Comparison of ENCODE assay signal across 33 cellular contexts in genomic region chr7:102830206-102830605, GRCh38.
A peak's percentile ranks its signal among the peaks of the same experiment; 100 is the strongest.
DNase-seq lines count a peak whose midpoint lies in the region; ATAC-seq, FAIRE-seq and TF ChIP-seq lines count a peak whose summit lies in the region.
"Had no signal": no experiment of that assay in that cellular context is flagged by ENCODE, and none has a peak within 500 bp of the region (broad histone marks: within the 10 kb centered on the region; RNA-seq: fewer than 3 reads in every experiment).

No MANE protein-coding gene starts in this region.

- no peaks in the 10 kb centered on the region for H3K27me3 ChIP-seq in K562 (ENCODE audit: control insufficient read depth in 2 of 2, insufficient read depth in 2 of 2, low read length in 2 of 2)
- H3K27me3 ChIP-seq in CD8-positive, alpha-beta T cell (ENCODE audit: insufficient read depth, low read length) = no peaks in the 10 kb centered on the region
- H3K27me3 ChIP-seq: heart right ventricle, transverse colon had no signal

- no peak for TF ChIP-seq EP300 in K562 (IDR thresholded peaks at IDR 0.05; ENCODE audit: low read length)

- H3K27me3 Mint-ChIP-seq in CD8-positive, alpha-beta T cell (ENCODE audit: low read depth) = no peaks in the 10 kb centered on the region
- H3K27me3 Mint-ChIP-seq: activated naive CD4-positive, alpha-beta T cell treated with anti-CD3 and anti-CD28 coated beads, Interleukin-2, amount 50 U/mL, for 24 hours; CD4-positive, alpha-beta memory T cell had no signal

- FAIRE-seq in K562 (lab: Jason Lieb, UNC) = peak; percentile 23
- FAIRE-seq: GM12892, RCC 7860 had no signal

- H3K9me3 Mint-ChIP-seq in CD8-positive, alpha-beta T cell = no peaks in the 10 kb centered on the region
- H3K9me3 Mint-ChIP-seq: activated naive CD4-positive, alpha-beta T cell treated with anti-CD3 and anti-CD28 coated beads, Interleukin-2, amount 50 U/mL, for 24 hours; H9; stimulated activated effector memory CD8-positive, alpha-beta T cell treated with anti-CD3 and anti-CD28 coated beads, Interleukin-12 subunit alpha, Interleukin-12 subunit beta, amount 100 ng/mL, for 72 hours had no signal

- no peak overlapping the region for H3K4me3 ChIP-seq in K562
- H3K4me3 ChIP-seq in fibroblast of villous mesenchyme (ENCODE audit: low read depth, low read length) = no peak overlapping the region
- H3K4me3 ChIP-seq in CD8-positive, alpha-beta T cell (ENCODE audit: low read depth, low read length) = no peak overlapping the region
- H3K4me3 ChIP-seq: heart right ventricle, lung, mucosa of descending colon, transverse colon had no signal

- H3K9me3 ChIP-seq in K562 (replicated peaks; ENCODE audit: control insufficient read depth, insufficient read depth, low read depth, low read length) = no peaks in the 10 kb centered on the region
- no peaks in the 10 kb centered on the region for H3K9me3 ChIP-seq in CD8-positive, alpha-beta T cell (ENCODE audit: low read length)
- H3K9me3 ChIP-seq: mucosa of descending colon, transverse colon had no signal

- no TSS peak for BruUV-seq in K562 (replicated peaks; lab: Mats Ljungman, UMichigan)

- no peaks in the 10 kb centered on the region for H3K4me1 Mint-ChIP-seq in CD8-positive, alpha-beta T cell (ENCODE audit: low read depth)
- H3K4me1 Mint-ChIP-seq: stimulated activated effector memory CD8-positive, alpha-beta T cell treated with anti-CD3 and anti-CD28 coated beads, Interleukin-12 subunit alpha, Interleukin-12 subunit beta, amount 100 ng/mL, for 72 hours had no signal

- 78% methylated on average over 2 of the region's 2 CpGs for WGBS in K562 (ENCODE audit: insufficient coverage, low coverage, missing lambda C conversion rate)

- H2AFZ ChIP-seq in K562 (ENCODE audit: low read depth, low read length) = no peak overlapping the region

- H3K27ac ChIP-seq in K562 (ENCODE audit: extremely low read depth, low read depth, low read length) = no peak overlapping the region
- H3K27ac ChIP-seq in CD8-positive, alpha-beta T cell (ENCODE audit: low read depth, low read length) = no peak overlapping the region
- H3K27ac ChIP-seq: 22Rv1, heart right ventricle, transverse colon, VCaP had no signal

- TF ChIP-seq CTCF in K562 (IDR thresholded peaks at IDR 0.05 in 2 of 3, conservative IDR thresholded peaks at IDR 0.05 in 1 of 3; ENCODE audit: insufficient read depth in 2 of 3, low read depth in 1 of 3, low read length in 3 of 3) = no peak
- no peak for TF ChIP-seq CTCF in fibroblast of villous mesenchyme (IDR thresholded peaks at IDR 0.05; ENCODE audit: insufficient read depth, low read depth, low read length)
- no peak for TF ChIP-seq CTCF in CD8-positive, alpha-beta T cell (IDR thresholded peaks at IDR 0.05)

- no peak for TF ChIP-seq POLR2A in K562 (conservative IDR thresholded peaks at IDR 0.05)

- peak; percentile 53 for DNase-seq in DMS 273 (lab: John Stamatoyannopoulos, UW; ENCODE audit: unreplicated experiment)
- DNase-seq in DMS 273 treated with DMSO at 0.1 percent for 48 hours (lab: John Stamatoyannopoulos, UW) = no peak
- no peak for DNase-seq in K562 (ENCODE audit: extremely low read depth in 1 of 4, low spot score in 3 of 4)
- DNase-seq in fibroblast of villous mesenchyme (ENCODE audit: low read depth) = peak; percentile 97
- DNase-seq in mucosa of gallbladder (ENCODE audit: low spot score) = no peak
- no peak for DNase-seq in CD8-positive, alpha-beta T cell
- DNase-seq in COLO668 (lab: John Stamatoyannopoulos, UW; ENCODE audit: unreplicated experiment) = no peak
- DNase-seq: activated CD4-positive, alpha-beta T cell treated with anti-CD3 and anti-CD28 coated beads for 4 hours; activated CD8-positive, alpha-beta memory T cell treated with anti-CD3 and anti-CD28 coated beads for 24 hours; activated T-cell treated with anti-CD3 and anti-CD28 coated beads for 4 hours; AML-193; CD4-positive, alpha-beta memory T cell; foreskin melanocyte; H9; heart right ventricle; Karpas-422; mucosa of descending colon; NCI-H1417; NCI-H2081; NCI-H748 treated with DMSO at 0.1 percent for 48 hours; SIG-M5; stimulated activated CD4-positive, alpha-beta T cell treated with anti-CD3 and anti-CD28 coated beads, Interleukin-15, amount 100 ng/mL, for 24 hours; stimulated activated CD4-positive, alpha-beta T cell treated with anti-CD3 and anti-CD28 coated beads, Interleukin-4, amount 100 ng/mL, for 4 hours; T-helper 9 cell; transverse colon had no signal

- no peaks in the 10 kb centered on the region for H3K9me1 ChIP-seq in K562 (ENCODE audit: control insufficient read depth, insufficient read depth, low read length)

- CTCF ChIA-PET in K562 (lab: Yijun Ruan, JAX; ENCODE audit: low intra/inter-chr PET ratio) = no interaction called here
- CTCF ChIA-PET in CD8-positive, alpha-beta T cell (lab: Charles Lee) = no interaction called here

- POLR2A ChIA-PET in K562 (lab: Yijun Ruan, JAX) = no interaction called here
- POLR2A ChIA-PET in CD8-positive, alpha-beta T cell (lab: Charles Lee) = no interaction called here

- in situ Hi-C loops in K562 (cut with MboI) = no loop called here

- peaks cover 61% of the 10 kb centered on the region for H3K36me3 ChIP-seq in K562 (ENCODE audit: control insufficient read depth, insufficient read depth, low read length)
- H3K36me3 ChIP-seq in CD8-positive, alpha-beta T cell (ENCODE audit: insufficient read depth, low read length) = no peaks in the 10 kb centered on the region
- H3K36me3 ChIP-seq: transverse colon had no signal

- no peak for TF ChIP-seq RAD21 in K562 (CRISPR knock-in tag; conservative IDR thresholded peaks at IDR 0.05 in 1 of 2, IDR thresholded peaks at IDR 0.05 in 1 of 2)

- peaks cover 51% of the 10 kb centered on the region for H3K36me3 Mint-ChIP-seq in CD8-positive, alpha-beta T cell
- H3K36me3 Mint-ChIP-seq: stimulated activated effector memory CD8-positive, alpha-beta T cell treated with anti-CD3 and anti-CD28 coated beads, Interleukin-12 subunit alpha, Interleukin-12 subunit beta, amount 100 ng/mL, for 72 hours had no signal

- H3K4me3 Mint-ChIP-seq in CD8-positive, alpha-beta T cell = no peak overlapping the region
- H3K4me3 Mint-ChIP-seq: activated naive CD4-positive, alpha-beta T cell treated with anti-CD3 and anti-CD28 coated beads, Interleukin-2, amount 50 U/mL, for 24 hours; CD4-positive, alpha-beta memory T cell; H9; stimulated activated effector memory CD8-positive, alpha-beta T cell treated with anti-CD3 and anti-CD28 coated beads, Interleukin-12 subunit alpha, Interleukin-12 subunit beta, amount 100 ng/mL, for 72 hours had no signal

- no peaks in the 10 kb centered on the region for H4K20me1 ChIP-seq in K562 (replicated peaks; ENCODE audit: control insufficient read depth, insufficient read depth, low read length)

- no peak for ATAC-seq in K562
- no peak for ATAC-seq in HG03460 (IDR thresholded peaks at IDR 0.05; ENCODE audit: unreplicated experiment)
- ATAC-seq in CD8-positive, alpha-beta T cell = no peak
- ATAC-seq: heart right ventricle; mucosa of descending colon; stimulated activated effector memory CD8-positive, alpha-beta T cell treated with anti-CD3 and anti-CD28 coated beads, Interleukin-12 subunit alpha, Interleukin-12 subunit beta, amount 100 ng/mL, for 72 hours had no signal

- intact Hi-C loops in K562 (cut with micrococcal nuclease) = no loop called here
- intact Hi-C loops in CD8-positive, alpha-beta T cell (cut with DNase I, micrococcal nuclease) = no loop called here

- H3K79me2 ChIP-seq in K562 (ENCODE audit: control insufficient read depth, insufficient read depth, low read length) = no peaks in the 10 kb centered on the region

- no peak overlapping the region for H3K4me2 ChIP-seq in K562 (ENCODE audit: insufficient read depth, low read length)

- H3K4me1 ChIP-seq in K562 (replicated peaks in 1 of 2; ENCODE audit: control insufficient read depth in 2 of 2, insufficient read depth in 2 of 2, low read length in 2 of 2) = no peaks in the 10 kb centered on the region
- no peaks in the 10 kb centered on the region for H3K4me1 ChIP-seq in CD8-positive, alpha-beta T cell (ENCODE audit: insufficient read depth, low read length)

- H3K9ac ChIP-seq in K562 (ENCODE audit: insufficient read depth in 1 of 2, low read depth in 2 of 2, low read length in 2 of 2) = no peak overlapping the region

- no peak overlapping the region for H3K27ac Mint-ChIP-seq in CD8-positive, alpha-beta T cell
- H3K27ac Mint-ChIP-seq: activated naive CD4-positive, alpha-beta T cell treated with anti-CD3 and anti-CD28 coated beads, Interleukin-2, amount 50 U/mL, for 24 hours; CD4-positive, alpha-beta memory T cell; stimulated activated effector memory CD8-positive, alpha-beta T cell treated with anti-CD3 and anti-CD28 coated beads, Interleukin-12 subunit alpha, Interleukin-12 subunit beta, amount 100 ng/mL, for 72 hours had no signal

TF ChIP-seq in K562, 482 proteins besides CTCF, POLR2A, EP300 and RAD21 (continues in another document):
- no peak for TF ChIP-seq ZNF146 (CRISPR knock-in tag; IDR thresholded peaks at IDR 0.05; ENCODE audit: unreplicated experiment)
- no peak for TF ChIP-seq MAFK (IDR thresholded peaks at IDR 0.05; ENCODE audit: low read length)
- no peak for TF ChIP-seq ZNF449 (CRISPR knock-in tag; IDR thresholded peaks at IDR 0.05)
- TF ChIP-seq SP1 (CRISPR knock-in tag; IDR thresholded peaks at IDR 0.05) = no peak
- TF ChIP-seq ZKSCAN1 (IDR thresholded peaks at IDR 0.05; ENCODE audit: low read depth, low read length) = no peak
- TF ChIP-seq TGIF2 (CRISPR knock-in tag; IDR thresholded peaks at IDR 0.05) = no peak
- TF ChIP-seq ZSCAN29 (IDR thresholded peaks at IDR 0.05) = no peak
- no peak for TF ChIP-seq ZNF239 (CRISPR knock-in tag; IDR thresholded peaks at IDR 0.05)
- no peak for TF ChIP-seq CCNT2 (IDR thresholded peaks at IDR 0.05; ENCODE audit: borderline replicate concordance, extremely low read depth, insufficient read length, low read depth, low read length)

Comparison
In these comparisons a context has a peak if more than half of its experiments do, and no peak if none do; other contexts are left out.
1. DNase-seq: peak in DMS 273 (single experiment) and fibroblast of villous mesenchyme (single experiment); none in DMS 273 treated with DMSO at 0.1 percent for 48 hours (single experiment), K562 (0 of 4), mucosa of gallbladder (single experiment), CD8-positive, alpha-beta T cell (0 of 7) and COLO668 (single experiment).